21 cellular contexts compared by ENCODE assay signal in genomic region chr1:220918285-220918951, GRCh38.
DNase-seq lines count a peak whose midpoint lies in the region; ATAC-seq and FAIRE-seq lines count a peak whose summit lies in the region.
"Had no signal": no experiment of that assay in that cellular context is flagged by ENCODE, and none has a peak within 500 bp of the region (broad histone marks: within the 10 kb centered on the region; RNA-seq: fewer than 3 reads in every experiment).

No MANE protein-coding gene starts in this region.

- peak; percentile 2 for FAIRE-seq in RCC 7860 (lab: Jason Lieb, UNC)
- FAIRE-seq: H54 had no signal

- peak; percentile 13 for DNase-seq in NCI-H2171 treated with DMSO at 0.1 percent for 48 hours (lab: John Stamatoyannopoulos, UW)
- DNase-seq in NCI-H2171 (lab: John Stamatoyannopoulos, UW), result no peak
- peak; percentile 10 for DNase-seq in NCI-H345 treated with DMSO at 0.1 percent for 48 hours (lab: John Stamatoyannopoulos, UW; ENCODE audit: unreplicated experiment)
- no peak for DNase-seq in RCC 7860 (ENCODE audit: low spot score)
- DNase-seq in GOT3 (lab: John Stamatoyannopoulos, UW), result no peak
- no peak for DNase-seq in NCI-H128 (lab: John Stamatoyannopoulos, UW; ENCODE audit: unreplicated experiment)
- DNase-seq: activated CD4-positive, alpha-beta T cell treated with anti-CD3 and anti-CD28 coated beads, Interleukin-2, amount 50 U/mL, for 48 hours; activated CD4-positive, CD25-positive, alpha-beta regulatory T cell; brain microvascular endothelial cell; effector CD8-positive, alpha-beta T cell; foreskin keratinocyte; naive thymus-derived CD8-positive, alpha-beta T cell; ovary; Peyer's patch; SK-N-SH; stimulated activated CD4-positive, alpha-beta T cell treated with anti-CD3 and anti-CD28 coated beads, Interleukin-4, amount 100 ng/mL, for 24 hours; tibial artery had no signal

- no peak for ATAC-seq in GM21825 (IDR thresholded peaks at IDR 0.05; ENCODE audit: unreplicated experiment)
- ATAC-seq in HG02759 (IDR thresholded peaks at IDR 0.05; ENCODE audit: unreplicated experiment), result no peak
- ATAC-seq: foreskin keratinocyte; left lobe of liver; naive thymus-derived CD8-positive, alpha-beta T cell had no signal

Comparison
In these comparisons a context has a peak if more than half of its experiments do, and no peak if none do; other contexts are left out.
1. DNase-seq: peak in NCI-H2171 treated with DMSO at 0.1 percent for 48 hours (single experiment) and NCI-H345 treated with DMSO at 0.1 percent for 48 hours (single experiment); none in NCI-H2171 (single experiment), RCC 7860 (single experiment), GOT3 (single experiment) and NCI-H128 (single experiment).